ENCODE assay signal across 1 cellular context in the genomic region with DNA sequence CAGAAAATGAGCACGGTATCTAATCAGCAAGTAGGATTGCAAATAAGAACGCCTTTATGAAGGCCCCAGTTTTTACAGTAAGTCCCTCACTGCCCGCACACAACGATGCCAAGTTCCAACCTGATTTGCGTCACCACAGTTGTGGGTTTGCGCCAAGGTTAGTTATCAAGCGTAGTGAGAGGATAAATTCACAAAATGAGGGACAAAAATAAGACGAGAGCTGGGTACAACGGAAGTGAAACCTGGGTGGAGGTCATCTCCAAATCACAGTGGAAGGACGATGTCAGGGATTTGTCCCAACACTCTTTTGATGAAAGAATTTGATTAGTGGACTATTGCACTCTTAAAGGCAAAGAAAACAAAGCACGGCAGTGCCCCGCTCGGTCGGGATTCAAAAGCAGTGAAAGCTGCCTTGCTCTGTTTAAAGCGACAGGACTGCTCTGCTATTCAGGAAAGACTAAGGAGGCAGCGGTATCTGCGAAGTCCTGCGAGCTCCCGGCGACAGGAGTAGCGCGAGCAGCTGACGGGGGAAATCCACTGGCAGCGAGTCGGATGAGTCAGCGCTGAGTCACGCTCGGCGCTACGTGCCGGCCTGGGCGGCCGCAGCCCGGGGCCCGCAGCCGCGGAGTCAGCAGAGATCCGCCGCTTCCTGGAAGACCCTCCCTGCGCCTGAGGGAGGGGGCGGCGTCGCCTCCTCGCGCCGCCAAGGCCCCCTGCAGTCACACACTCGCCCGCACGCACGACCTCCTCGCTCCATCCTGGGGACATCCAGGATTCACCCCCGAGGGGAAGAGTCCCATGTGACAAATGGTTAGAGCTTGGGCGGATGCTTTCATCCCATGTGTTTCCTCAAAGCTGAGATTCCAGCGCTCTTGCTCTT.
TF ChIP-seq lines count a peak whose summit lies in the region.

No MANE protein-coding gene starts in this region.

TF ChIP-seq in HepG2, 621 proteins besides CTCF, POLR2A, EP300 and RAD21 (continued from another document and continues in another):
- TF ChIP-seq IRF2 (CRISPR knock-in tag; IDR thresholded peaks at IDR 0.05) (peak; percentile 84), ATF1 (CRISPR knock-in tag; IDR thresholded peaks at IDR 0.05) (no peak; the same call in 1 of the 2 replicates), ZBTB21 (CRISPR knock-in tag; IDR thresholded peaks at IDR 0.05) (no peak; the same call in 1 of the 2 replicates), MTF2 (CRISPR knock-in tag; IDR thresholded peaks at IDR 0.05; ENCODE audit: borderline replicate concordance) (no peak), ZNF75D (CRISPR knock-in tag; IDR thresholded peaks at IDR 0.05; ENCODE audit: borderline replicate concordance) (no peak), SMC3 (IDR thresholded peaks at IDR 0.05; ENCODE audit: low read length) (no peak), ZNF777 (CRISPR knock-in tag; IDR thresholded peaks at IDR 0.05) (peak; percentile 61; the same call in 1 of the 2 replicates), HOXA9 (CRISPR knock-in tag; IDR thresholded peaks at IDR 0.05; ENCODE audit: borderline replicate concordance) (no peak), ASH2L (IDR thresholded peaks at IDR 0.05; ENCODE audit: insufficient read length, low read depth, low read length) (peak; percentile 61), HMG20B (CRISPR knock-in tag; conservative IDR thresholded peaks at IDR 0.05) (no peak; the same call in 1 of the 2 replicates), ZNF660 (CRISPR knock-in tag; IDR thresholded peaks at IDR 0.05; ENCODE audit: borderline replicate concordance, low read depth) (no peak), ISL2 (CRISPR knock-in tag; IDR thresholded peaks at IDR 0.05) (peak; percentile 64), ZNF644 (CRISPR knock-in tag; IDR thresholded peaks at IDR 0.05; ENCODE audit: low read depth) (no peak), PLRG1 (conservative IDR thresholded peaks at IDR 0.05) (no peak), ZNF232 (CRISPR knock-in tag; IDR thresholded peaks at IDR 0.05; ENCODE audit: borderline replicate concordance) (peak; percentile 89; the same call in 1 of the 2 replicates), ATF7-NPFF (CRISPR knock-in tag; IDR thresholded peaks at IDR 0.05; ENCODE audit: low read depth) (0 out of 2 replicates have a peak, but pooled peaks have one; percentile 31), RFXAP (CRISPR knock-in tag; IDR thresholded peaks at IDR 0.05; ENCODE audit: borderline replicate concordance) (peak; percentile 85; the same call in 1 of the 2 replicates), PPARG (CRISPR knock-in tag; conservative IDR thresholded peaks at IDR 0.05) (peak; percentile 59), HOXA7 (CRISPR knock-in tag; IDR thresholded peaks at IDR 0.05) (no peak), ZKSCAN1 (IDR thresholded peaks at IDR 0.05; ENCODE audit: low read length) (no peak), RFX1 (IDR thresholded peaks at IDR 0.05) (no peak), RARA (CRISPR knock-in tag; IDR thresholded peaks at IDR 0.05) (peak; percentile 60), ZBTB38 (CRISPR knock-in tag; IDR thresholded peaks at IDR 0.05) (peak; percentile 93), RCOR2 (CRISPR knock-in tag; IDR thresholded peaks at IDR 0.05) (peak; percentile 58; the same call in 1 of the 2 replicates), SMARCE1 (IDR thresholded peaks at IDR 0.05; ENCODE audit: borderline replicate concordance) (no peak), SIX1 (CRISPR knock-in tag; IDR thresholded peaks at IDR 0.05; ENCODE audit: borderline replicate concordance) (no peak), JUND (CRISPR knock-in tag; IDR thresholded peaks at IDR 0.05) (peak; percentile 66; the same call in 1 of the 2 replicates), ZBTB7A (CRISPR knock-in tag; IDR thresholded peaks at IDR 0.05) (peak; percentile 88), NR2F1 (CRISPR knock-in tag; IDR thresholded peaks at IDR 0.05) (no peak), ZNF160 (CRISPR knock-in tag; IDR thresholded peaks at IDR 0.05) (peak; percentile 68; the same call in 1 of the 2 replicates), KDM4B (CRISPR knock-in tag; IDR thresholded peaks at IDR 0.05) (no peak), ZFP36L2 (CRISPR knock-in tag; IDR thresholded peaks at IDR 0.05) (0 out of 2 replicates have a peak, but pooled peaks have one; percentile 68), ZNF180 (CRISPR knock-in tag; IDR thresholded peaks at IDR 0.05; ENCODE audit: borderline replicate concordance, low read depth) (no peak), HNRNPLL (IDR thresholded peaks at IDR 0.05; ENCODE audit: low read depth, low read length, poor library complexity, severe bottlenecking) (peak; percentile 94), ZNF343 (CRISPR knock-in tag; IDR thresholded peaks at IDR 0.05) (no peak), MAF1 (CRISPR knock-in tag; IDR thresholded peaks at IDR 0.05; ENCODE audit: borderline replicate concordance) (0 out of 2 replicates have a peak, but pooled peaks have one; percentile 28), TSC22D2 (CRISPR knock-in tag; IDR thresholded peaks at IDR 0.05; ENCODE audit: borderline replicate concordance) (no peak), GLI4 (CRISPR knock-in tag; IDR thresholded peaks at IDR 0.05; ENCODE audit: borderline replicate concordance) (peak; percentile 25; the same call in 1 of the 2 replicates), SSRP1 (CRISPR knock-in tag; IDR thresholded peaks at IDR 0.05) (no peak), ZNF264 (CRISPR knock-in tag; IDR thresholded peaks at IDR 0.05) (peak; percentile 45; the same call in 1 of the 2 replicates), ZNF329 (CRISPR knock-in tag; IDR thresholded peaks at IDR 0.05; ENCODE audit: low read depth) (no peak), ZSCAN31 (CRISPR knock-in tag; IDR thresholded peaks at IDR 0.05; ENCODE audit: low read depth) (no peak; the same call in 1 of the 2 replicates)
- TF ChIP-seq, protein P1, sequence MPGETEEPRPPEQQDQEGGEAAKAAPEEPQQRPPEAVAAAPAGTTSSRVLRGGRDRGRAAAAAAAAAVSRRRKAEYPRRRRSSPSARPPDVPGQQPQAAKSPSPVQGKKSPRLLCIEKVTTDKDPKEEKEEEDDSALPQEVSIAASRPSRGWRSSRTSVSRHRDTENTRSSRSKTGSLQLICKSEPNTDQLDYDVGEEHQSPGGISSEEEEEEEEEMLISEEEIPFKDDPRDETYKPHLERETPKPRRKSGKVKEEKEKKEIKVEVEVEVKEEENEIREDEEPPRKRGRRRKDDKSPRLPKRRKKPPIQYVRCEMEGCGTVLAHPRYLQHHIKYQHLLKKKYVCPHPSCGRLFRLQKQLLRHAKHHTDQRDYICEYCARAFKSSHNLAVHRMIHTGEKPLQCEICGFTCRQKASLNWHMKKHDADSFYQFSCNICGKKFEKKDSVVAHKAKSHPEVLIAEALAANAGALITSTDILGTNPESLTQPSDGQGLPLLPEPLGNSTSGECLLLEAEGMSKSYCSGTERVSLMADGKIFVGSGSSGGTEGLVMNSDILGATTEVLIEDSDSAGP (CRISPR knock-in tag; IDR thresholded peaks at IDR 0.05; ENCODE audit: borderline replicate concordance): peak; percentile 95
- TF ChIP-seq, protein P2, sequence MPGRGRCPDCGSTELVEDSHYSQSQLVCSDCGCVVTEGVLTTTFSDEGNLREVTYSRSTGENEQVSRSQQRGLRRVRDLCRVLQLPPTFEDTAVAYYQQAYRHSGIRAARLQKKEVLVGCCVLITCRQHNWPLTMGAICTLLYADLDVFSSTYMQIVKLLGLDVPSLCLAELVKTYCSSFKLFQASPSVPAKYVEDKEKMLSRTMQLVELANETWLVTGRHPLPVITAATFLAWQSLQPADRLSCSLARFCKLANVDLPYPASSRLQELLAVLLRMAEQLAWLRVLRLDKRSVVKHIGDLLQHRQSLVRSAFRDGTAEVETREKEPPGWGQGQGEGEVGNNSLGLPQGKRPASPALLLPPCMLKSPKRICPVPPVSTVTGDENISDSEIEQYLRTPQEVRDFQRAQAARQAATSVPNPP (CRISPR knock-in tag; IDR thresholded peaks at IDR 0.05): no peak
- TF ChIP-seq, protein P3, sequence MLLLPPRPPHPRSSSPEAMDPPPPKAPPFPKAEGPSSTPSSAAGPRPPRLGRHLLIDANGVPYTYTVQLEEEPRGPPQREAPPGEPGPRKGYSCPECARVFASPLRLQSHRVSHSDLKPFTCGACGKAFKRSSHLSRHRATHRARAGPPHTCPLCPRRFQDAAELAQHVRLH (CRISPR knock-in tag; IDR thresholded peaks at IDR 0.05; ENCODE audit: borderline replicate concordance, low read depth): peak; percentile 32; the same call in 1 of the 2 replicates
- TF ChIP-seq, protein P4, sequence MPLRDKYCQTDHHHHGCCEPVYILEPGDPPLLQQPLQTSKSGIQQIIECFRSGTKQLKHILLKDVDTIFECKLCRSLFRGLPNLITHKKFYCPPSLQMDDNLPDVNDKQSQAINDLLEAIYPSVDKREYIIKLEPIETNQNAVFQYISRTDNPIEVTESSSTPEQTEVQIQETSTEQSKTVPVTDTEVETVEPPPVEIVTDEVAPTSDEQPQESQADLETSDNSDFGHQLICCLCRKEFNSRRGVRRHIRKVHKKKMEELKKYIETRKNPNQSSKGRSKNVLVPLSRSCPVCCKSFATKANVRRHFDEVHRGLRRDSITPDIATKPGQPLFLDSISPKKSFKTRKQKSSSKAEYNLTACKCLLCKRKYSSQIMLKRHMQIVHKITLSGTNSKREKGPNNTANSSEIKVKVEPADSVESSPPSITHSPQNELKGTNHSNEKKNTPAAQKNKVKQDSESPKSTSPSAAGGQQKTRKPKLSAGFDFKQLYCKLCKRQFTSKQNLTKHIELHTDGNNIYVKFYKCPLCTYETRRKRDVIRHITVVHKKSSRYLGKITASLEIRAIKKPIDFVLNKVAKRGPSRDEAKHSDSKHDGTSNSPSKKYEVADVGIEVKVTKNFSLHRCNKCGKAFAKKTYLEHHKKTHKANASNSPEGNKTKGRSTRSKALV (CRISPR knock-in tag; IDR thresholded peaks at IDR 0.05): peak; percentile 45; the same call in 1 of the 2 replicates
- TF ChIP-seq, protein P5, sequence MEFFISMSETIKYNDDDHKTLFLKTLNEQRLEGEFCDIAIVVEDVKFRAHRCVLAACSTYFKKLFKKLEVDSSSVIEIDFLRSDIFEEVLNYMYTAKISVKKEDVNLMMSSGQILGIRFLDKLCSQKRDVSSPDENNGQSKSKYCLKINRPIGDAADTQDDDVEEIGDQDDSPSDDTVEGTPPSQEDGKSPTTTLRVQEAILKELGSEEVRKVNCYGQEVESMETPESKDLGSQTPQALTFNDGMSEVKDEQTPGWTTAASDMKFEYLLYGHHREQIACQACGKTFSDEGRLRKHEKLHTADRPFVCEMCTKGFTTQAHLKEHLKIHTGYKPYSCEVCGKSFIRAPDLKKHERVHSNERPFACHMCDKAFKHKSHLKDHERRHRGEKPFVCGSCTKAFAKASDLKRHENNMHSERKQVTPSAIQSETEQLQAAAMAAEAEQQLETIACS (CRISPR knock-in tag; IDR thresholded peaks at IDR 0.05): 0 out of 2 replicates have a peak, but pooled peaks have one; percentile 20
- TF ChIP-seq, protein P6, sequence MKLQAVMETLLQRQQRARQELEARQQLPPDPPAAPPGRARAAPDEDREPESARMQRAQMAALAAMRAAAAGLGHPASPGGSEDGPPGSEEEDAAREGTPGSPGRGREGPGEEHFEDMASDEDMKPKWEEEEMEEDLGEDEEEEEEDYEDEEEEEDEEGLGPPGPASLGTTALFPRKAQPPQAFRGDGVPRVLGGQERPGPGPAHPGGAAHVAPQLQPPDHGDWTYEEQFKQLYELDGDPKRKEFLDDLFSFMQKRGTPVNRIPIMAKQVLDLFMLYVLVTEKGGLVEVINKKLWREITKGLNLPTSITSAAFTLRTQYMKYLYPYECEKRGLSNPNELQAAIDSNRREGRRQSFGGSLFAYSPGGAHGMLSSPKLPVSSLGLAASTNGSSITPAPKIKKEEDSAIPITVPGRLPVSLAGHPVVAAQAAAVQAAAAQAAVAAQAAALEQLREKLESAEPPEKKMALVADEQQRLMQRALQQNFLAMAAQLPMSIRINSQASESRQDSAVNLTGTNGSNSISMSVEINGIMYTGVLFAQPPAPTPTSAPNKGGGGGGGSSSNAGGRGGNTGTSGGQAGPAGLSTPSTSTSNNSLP (IDR thresholded peaks at IDR 0.05; ENCODE audit: low read depth, low read length): no peak
- TF ChIP-seq, protein P7, sequence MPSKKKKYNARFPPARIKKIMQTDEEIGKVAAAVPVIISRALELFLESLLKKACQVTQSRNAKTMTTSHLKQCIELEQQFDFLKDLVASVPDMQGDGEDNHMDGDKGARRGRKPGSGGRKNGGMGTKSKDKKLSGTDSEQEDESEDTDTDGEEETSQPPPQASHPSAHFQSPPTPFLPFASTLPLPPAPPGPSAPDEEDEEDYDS (CRISPR knock-in tag; IDR thresholded peaks at IDR 0.05): peak; percentile 26; the same call in 1 of the 2 replicates
- TF ChIP-seq, protein P8, sequence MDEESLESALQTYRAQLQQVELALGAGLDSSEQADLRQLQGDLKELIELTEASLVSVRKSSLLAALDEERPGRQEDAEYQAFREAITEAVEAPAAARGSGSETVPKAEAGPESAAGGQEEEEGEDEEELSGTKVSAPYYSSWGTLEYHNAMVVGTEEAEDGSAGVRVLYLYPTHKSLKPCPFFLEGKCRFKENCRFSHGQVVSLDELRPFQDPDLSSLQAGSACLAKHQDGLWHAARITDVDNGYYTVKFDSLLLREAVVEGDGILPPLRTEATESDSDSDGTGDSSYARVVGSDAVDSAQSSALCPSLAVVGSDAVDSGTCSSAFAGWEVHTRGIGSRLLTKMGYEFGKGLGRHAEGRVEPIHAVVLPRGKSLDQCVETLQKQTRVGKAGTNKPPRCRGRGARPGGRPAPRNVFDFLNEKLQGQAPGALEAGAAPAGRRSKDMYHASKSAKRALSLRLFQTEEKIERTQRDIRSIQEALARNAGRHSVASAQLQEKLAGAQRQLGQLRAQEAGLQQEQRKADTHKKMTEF (CRISPR knock-in tag; IDR thresholded peaks at IDR 0.05): peak; percentile 98
- TF ChIP-seq, protein P9, sequence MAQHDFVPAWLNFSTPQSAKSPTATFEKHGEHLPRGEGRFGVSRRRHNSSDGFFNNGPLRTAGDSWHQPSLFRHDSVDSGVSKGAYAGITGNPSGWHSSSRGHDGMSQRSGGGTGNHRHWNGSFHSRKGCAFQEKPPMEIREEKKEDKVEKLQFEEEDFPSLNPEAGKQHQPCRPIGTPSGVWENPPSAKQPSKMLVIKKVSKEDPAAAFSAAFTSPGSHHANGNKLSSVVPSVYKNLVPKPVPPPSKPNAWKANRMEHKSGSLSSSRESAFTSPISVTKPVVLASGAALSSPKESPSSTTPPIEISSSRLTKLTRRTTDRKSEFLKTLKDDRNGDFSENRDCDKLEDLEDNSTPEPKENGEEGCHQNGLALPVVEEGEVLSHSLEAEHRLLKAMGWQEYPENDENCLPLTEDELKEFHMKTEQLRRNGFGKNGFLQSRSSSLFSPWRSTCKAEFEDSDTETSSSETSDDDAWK (CRISPR knock-in tag; IDR thresholded peaks at IDR 0.05): no peak
- TF ChIP-seq, protein P10, sequence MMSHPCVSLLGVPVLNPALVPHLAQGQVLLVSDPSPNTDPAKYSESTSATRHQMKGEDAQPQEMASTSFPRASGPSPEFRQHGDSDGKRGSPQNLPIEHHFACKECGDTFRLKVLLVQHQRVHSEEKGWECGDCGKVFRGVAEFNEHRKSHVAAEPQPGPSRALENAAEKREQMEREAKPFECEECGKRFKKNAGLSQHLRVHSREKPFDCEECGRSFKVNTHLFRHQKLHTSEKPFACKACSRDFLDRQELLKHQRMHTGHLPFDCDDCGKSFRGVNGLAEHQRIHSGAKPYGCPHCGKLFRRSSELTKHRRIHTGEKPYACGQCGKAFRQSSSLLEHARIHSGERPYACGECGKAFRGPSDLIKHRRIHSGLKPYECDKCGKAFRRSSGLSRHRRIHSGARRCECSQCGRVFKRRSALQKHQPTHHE (CRISPR knock-in tag; IDR thresholded peaks at IDR 0.05; ENCODE audit: borderline replicate concordance): no peak
